Comparison of ENCODE assay signal across 13 cellular contexts in genomic region chr1:82464362-82464931, GRCh38.
DNase-seq lines count a peak whose midpoint lies in the region; ATAC-seq, FAIRE-seq and TF ChIP-seq lines count a peak whose summit lies in the region.
"Had no signal": no experiment of that assay in that cellular context is flagged by ENCODE, and none has a peak within 500 bp of the region (broad histone marks: within the 10 kb centered on the region; RNA-seq: fewer than 3 reads in every experiment).

No MANE protein-coding gene starts in this region.

- DNase-seq in DMS79 treated with DMSO at 0.1 percent for 48 hours (lab: John Stamatoyannopoulos, UW) (peak; percentile 43), NCI-H510A (lab: John Stamatoyannopoulos, UW) (peak; percentile 77), fibroblast of gingiva (ENCODE audit: low read depth) (peak; percentile 94), pons (ENCODE audit: low spot score) (peak; percentile 21), H54 (ENCODE audit: insufficient read length, low spot score) (no peak), AG08396 (ENCODE audit: low spot score) (no peak), SKM-1 (lab: John Stamatoyannopoulos, UW; ENCODE audit: unreplicated experiment) (no peak)
- DNase-seq: activated CD8-positive, alpha-beta memory T cell treated with anti-CD3 and anti-CD28 coated beads, Interleukin-2, amount 50 U/mL, for 4 hours; dermis blood vessel endothelial cell; DND-41; Kasumi-1 had no signal

- ATAC-seq in esophagus mucosa = no peak

- no peak for TF ChIP-seq POLR2A in H54 (IDR thresholded peaks at IDR 0.05; ENCODE audit: low read depth, low read length)

- FAIRE-seq in H54 (lab: Jason Lieb, UNC) = no peak
- FAIRE-seq: keratinocyte had no signal

Comparison
In these comparisons a context has a peak if more than half of its experiments do, and no peak if none do; other contexts are left out.
1. DNase-seq: peak in DMS79 treated with DMSO at 0.1 percent for 48 hours (single experiment), NCI-H510A (single experiment), fibroblast of gingiva (single experiment) and pons (single experiment); none in H54 (single experiment), AG08396 (single experiment) and SKM-1 (single experiment).